In genomic region chr3:13868844-13869724, GRCh38 we compare ENCODE assay signal across 23 cellular contexts. TPM values are rescaled to one million over a fixed set of nuclear protein-coding genes. Genes with fewer than 3 reads are reported as not detected.
"Had no signal": no experiment of that assay in that cellular context is flagged by ENCODE, and none has a peak within 500 bp of the region (broad histone marks: within the 10 kb centered on the region; RNA-seq: fewer than 3 reads in every experiment).

No MANE protein-coding gene starts in this region.

- H3K36me3 Mint-ChIP-seq: stimulated activated naive B cell treated with anti-CD40 and anti-IgM and Interleukin-4, amounts not matched to agents 10 μg/mL and 1 μg/mL and 100 μg/mL, for 72 hours had no signal

- H3K4me3 Mint-ChIP-seq: activated naive CD8-positive, alpha-beta T cell treated with anti-CD3 and anti-CD28 coated beads, Interleukin-2, amount 10 ng/mL, durations not matched to agents 7 days and 5 days; endodermal cell; stimulated activated naive B cell treated with anti-CD40 and anti-IgM and Interleukin-4, amounts not matched to agents 10 μg/mL and 1 μg/mL and 100 μg/mL, for 72 hours had no signal

- DNase-seq: activated effector memory CD4-positive, alpha-beta T cell treated with Interleukin-2 at 50 U/mL for 16 hours; activated naive CD8-positive, alpha-beta T cell treated with anti-CD3 and anti-CD28 coated beads, Interleukin-2, amount 10 ng/mL, durations not matched to agents 7 days and 5 days; activated T-cell treated with anti-CD3 and anti-CD28 coated beads for 4 hours; amygdala; dermis blood vessel endothelial cell; endodermal cell; foreskin keratinocyte; left cardiac atrium; mesenchymal stem cell; mucosa of descending colon; naive B cell; pancreas; stimulated activated CD4-positive, alpha-beta T cell treated with anti-CD3 and anti-CD28 coated beads, Interleukin-4, amount 100 ng/mL, for 4 hours; stimulated activated naive B cell treated with anti-CD40 and anti-IgM and Interleukin-4, amounts not matched to agents 10 μg/mL and 1 μg/mL and 100 μg/mL, for 72 hours; SW 1271; upper lobe of left lung had no signal

- H3K27ac ChIP-seq: cardiac muscle cell, foreskin keratinocyte, hepatocyte, neutrophil, pancreas, thoracic aorta, upper lobe of left lung, VCaP had no signal

- H3K27ac Mint-ChIP-seq: activated naive CD8-positive, alpha-beta T cell treated with anti-CD3 and anti-CD28 coated beads, Interleukin-2, amount 10 ng/mL, durations not matched to agents 7 days and 5 days; endodermal cell; stimulated activated naive B cell treated with anti-CD40 and anti-IgM and Interleukin-4, amounts not matched to agents 10 μg/mL and 1 μg/mL and 100 μg/mL, for 72 hours had no signal

- H3K36me3 ChIP-seq: cardiac muscle cell, neutrophil, pancreas, thoracic aorta, upper lobe of left lung had no signal

- H3K4me3 ChIP-seq: cardiac muscle cell, hepatocyte, mucosa of descending colon, pancreas, thoracic aorta, upper lobe of left lung had no signal

- ATAC-seq: left cardiac atrium; mucosa of descending colon; pancreas; sciatic nerve; stimulated activated naive B cell treated with anti-CD40 and anti-IgM and Interleukin-4, amounts not matched to agents 10 μg/mL and 1 μg/mL and 100 μg/mL, for 72 hours had no signal

- H3K4me1 ChIP-seq: pancreas, upper lobe of left lung had no signal

- H3K9me3 ChIP-seq: mucosa of descending colon, neutrophil, pancreas had no signal

- H3K9me3 Mint-ChIP-seq: activated naive CD8-positive, alpha-beta T cell treated with anti-CD3 and anti-CD28 coated beads, Interleukin-2, amount 10 ng/mL, durations not matched to agents 7 days and 5 days had no signal

- H3K4me1 Mint-ChIP-seq: endodermal cell; stimulated activated naive B cell treated with anti-CD40 and anti-IgM and Interleukin-4, amounts not matched to agents 10 μg/mL and 1 μg/mL and 100 μg/mL, for 72 hours had no signal

- H3K27me3 ChIP-seq: foreskin keratinocyte, pancreas, upper lobe of left lung had no signal

RNA-seq across cellular contexts. Expression of gene WNT7A, which starts 10.8 kb away (rescaled TPM):
- total RNA-seq: cardiac muscle cell, fibroblast of lung, left cardiac atrium, mucosa of descending colon, sciatic nerve, thoracic aorta had no signal
- polyA plus RNA-seq: cardiac muscle cell, fibroblast of lung had no signal
